ENCODE assay signal across 1 cellular context in the genomic region with DNA sequence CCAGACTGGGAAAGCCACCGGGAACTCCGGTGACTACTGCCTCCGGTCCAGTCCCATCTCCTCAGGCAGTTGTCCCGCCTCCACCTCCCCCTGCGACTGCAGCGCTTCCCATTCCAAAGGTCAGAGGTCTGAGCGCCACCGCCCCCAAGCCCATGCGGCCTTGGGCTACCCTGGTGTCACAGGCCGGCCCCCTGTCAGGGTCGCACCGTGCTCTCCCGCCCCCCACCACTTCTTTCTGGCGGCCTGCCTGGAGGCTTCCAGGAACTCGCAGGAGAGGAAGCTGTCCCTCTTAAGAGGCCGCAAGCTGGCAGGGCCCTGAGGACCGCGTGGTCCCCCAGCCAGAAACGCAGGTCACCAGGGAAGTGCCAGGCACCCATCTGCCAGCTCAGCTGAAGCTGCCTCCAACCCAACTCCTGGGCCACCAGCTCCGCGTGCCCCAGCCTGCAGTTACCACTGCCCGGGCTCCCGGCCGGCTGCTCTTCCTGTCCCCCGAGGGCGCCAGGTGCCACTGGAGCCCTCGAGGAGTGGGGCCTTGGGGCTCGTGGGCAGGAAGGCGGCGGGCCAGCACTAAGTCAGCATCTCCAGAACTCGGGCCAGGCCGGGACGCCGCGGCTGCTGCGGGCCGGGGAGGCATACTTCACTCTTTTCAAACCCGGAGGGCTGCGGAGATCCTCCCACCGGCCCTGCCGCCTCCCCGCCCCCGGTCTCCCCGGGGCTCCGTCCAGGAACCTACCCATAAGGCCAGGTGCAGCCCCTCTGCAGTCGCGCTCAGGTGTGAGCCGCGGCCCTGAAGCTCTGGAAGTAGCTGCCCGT.
A peak's percentile ranks its signal among the peaks of the same experiment; 100 is the strongest.
TF ChIP-seq lines count a peak whose summit lies in the region.

No MANE protein-coding gene starts in this region.

TF ChIP-seq in HepG2, 621 proteins besides CTCF, POLR2A, EP300 and RAD21 (continued from another document):
- TF ChIP-seq, protein P1, sequence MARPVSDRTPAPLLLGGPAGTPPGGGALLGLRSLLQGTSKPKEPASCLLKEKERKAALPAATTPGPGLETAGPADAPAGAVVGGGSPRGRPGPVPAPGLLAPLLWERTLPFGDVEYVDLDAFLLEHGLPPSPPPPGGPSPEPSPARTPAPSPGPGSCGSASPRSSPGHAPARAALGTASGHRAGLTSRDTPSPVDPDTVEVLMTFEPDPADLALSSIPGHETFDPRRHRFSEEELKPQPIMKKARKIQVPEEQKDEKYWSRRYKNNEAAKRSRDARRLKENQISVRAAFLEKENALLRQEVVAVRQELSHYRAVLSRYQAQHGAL (CRISPR knock-in tag; IDR thresholded peaks at IDR 0.05; ENCODE audit: not compliant biosample characterization): peak; percentile 56
- TF ChIP-seq TCF7 (IDR thresholded peaks at IDR 0.05; ENCODE audit: low read depth) (0 out of 2 replicates have a peak, but pooled peaks have one; percentile 39), HBP1 (CRISPR knock-in tag; IDR thresholded peaks at IDR 0.05; ENCODE audit: low read depth) (peak; percentile 82), ZNF616 (CRISPR knock-in tag; IDR thresholded peaks at IDR 0.05; ENCODE audit: low read depth) (peak; percentile 70; the same call in 1 of the 2 replicates), GATAD2A (CRISPR knock-in tag; IDR thresholded peaks at IDR 0.05) (peak; percentile 94), FOXK2 (IDR thresholded peaks at IDR 0.05) (no peak), KDM2A (CRISPR knock-in tag; IDR thresholded peaks at IDR 0.05; ENCODE audit: borderline replicate concordance, low read depth) (peak; percentile 93)
